In the genomic region with DNA sequence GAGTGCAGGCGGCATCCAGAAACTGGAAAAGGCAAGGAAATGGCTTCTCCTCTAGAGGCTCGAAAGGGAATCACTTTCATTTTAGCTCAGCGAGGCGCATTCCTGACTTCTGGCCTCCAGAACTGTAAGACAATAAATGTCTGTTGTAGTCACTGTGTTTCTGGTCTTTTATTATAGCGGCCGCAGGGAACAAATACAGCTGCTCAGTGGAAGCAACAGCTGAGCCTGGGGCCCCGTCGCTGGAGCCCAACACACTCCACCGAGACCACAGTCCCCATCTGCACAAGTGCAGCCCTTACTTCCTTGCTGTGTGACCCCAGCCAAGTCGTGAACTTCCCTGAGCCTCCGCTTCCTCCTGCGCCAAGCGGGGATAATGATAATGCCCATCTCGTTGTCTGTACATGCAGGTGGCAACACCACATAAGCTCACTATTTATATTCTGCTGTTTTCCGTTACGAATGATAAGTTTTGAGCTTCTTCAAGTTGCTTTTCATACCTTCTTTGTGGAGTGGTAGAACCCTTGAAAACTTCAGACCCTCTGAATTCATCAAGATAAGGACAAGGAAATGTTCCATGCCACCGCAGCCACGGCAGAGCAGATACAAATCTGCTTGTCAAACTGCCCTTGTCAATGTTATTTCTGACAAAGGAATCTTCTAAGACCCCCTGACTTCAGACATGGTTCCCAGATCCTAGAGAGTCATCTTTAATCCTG, we compare ENCODE assay signal across 12 cellular contexts. TPM values are rescaled to one million over a fixed set of nuclear protein-coding genes. Genes with fewer than 3 reads are reported as not detected.
DNase-seq lines count a peak whose midpoint lies in the region; ATAC-seq and TF ChIP-seq lines count a peak whose summit lies in the region.
"Had no signal": no experiment of that assay in that cellular context is flagged by ENCODE, and none has a peak within 500 bp of the region (broad histone marks: within the 10 kb centered on the region; RNA-seq: fewer than 3 reads in every experiment).

No MANE protein-coding gene starts in this region.

- intact Hi-C loops in CD14-positive monocyte (cut with micrococcal nuclease) = no loop called here

- H3K9me3 Mint-ChIP-seq in CD14-positive monocyte (peaks cover 0 to 10% (median 0%) of the 10 kb centered on the region in 7 donors), HFFc6 (no peaks in the 10 kb centered on the region)
- no peaks in the 10 kb centered on the region for H3K9me3 Mint-ChIP-seq in activated CD8-positive, alpha-beta T cell treated with anti-CD3 and anti-CD28 coated beads, Interleukin-2, amount 10 ng/mL, durations not matched to agents 7 days and 5 days (ENCODE audit: insufficient read depth)
- H3K9me3 Mint-ChIP-seq: activated naive CD4-positive, alpha-beta T cell treated with anti-CD3 and anti-CD28 coated beads, Interleukin-2, amount 50 U/mL, for 72 hours had no signal

- ATAC-seq in activated CD8-positive, alpha-beta T cell treated with anti-CD3 and anti-CD28 coated beads, Interleukin-2, amount 10 ng/mL, durations not matched to agents 7 days and 5 days = peak; percentile 4
- no peak for ATAC-seq in GM19351 (IDR thresholded peaks at IDR 0.05; ENCODE audit: unreplicated experiment)
- no peak for ATAC-seq in activated CD4-positive, CD25-positive, alpha-beta regulatory T cell treated with anti-CD3 and anti-CD28 coated beads, Interleukin-2, amount 50 U/mL, for 24 hours

- DNase-seq in CD14-positive monocyte (ENCODE audit: low spot score) = no peak
- no peak for DNase-seq in activated CD8-positive, alpha-beta T cell treated with anti-CD3 and anti-CD28 coated beads, Interleukin-2, amount 10 ng/mL, durations not matched to agents 7 days and 5 days
- DNase-seq in midbrain (lab: John Stamatoyannopoulos, UW) = peak; percentile 39
- DNase-seq in HFFc6 = no peak
- no peak for DNase-seq in HCEC 1CT
- DNase-seq: effector CD4-positive, alpha-beta T cell; MM.1S; testis had no signal

- CTCF ChIA-PET in activated CD8-positive, alpha-beta T cell treated with anti-CD3 and anti-CD28 coated beads, Interleukin-2, amount 10 ng/mL, durations not matched to agents 7 days and 5 days (lab: Charles Lee) = interaction anchor here (1.2 to 17.9 kb wide), 9 partner anchors 8 to 168 kb away, joined by 3 to 242 read pairs (median 18); a partner anchor contains a TSS

- H3K27ac Mint-ChIP-seq in CD14-positive monocyte (peak overlapping the region in 6 of 7 donors; percentile 9 to 80 (median 57)), HFFc6 (no peak overlapping the region)
- peak overlapping the region; percentile 83 for H3K27ac Mint-ChIP-seq in activated CD8-positive, alpha-beta T cell treated with anti-CD3 and anti-CD28 coated beads, Interleukin-2, amount 10 ng/mL, durations not matched to agents 7 days and 5 days

- POLR2A ChIA-PET in activated CD8-positive, alpha-beta T cell treated with anti-CD3 and anti-CD28 coated beads, Interleukin-2, amount 10 ng/mL, durations not matched to agents 7 days and 5 days (lab: Charles Lee) = interaction anchor here (0.8 to 14.0 kb wide), 4 partner anchors 10 to 42 kb away, joined by 3 to 290 read pairs (median 5); no protein-coding TSS in a partner anchor

- H3K4me1 Mint-ChIP-seq in CD14-positive monocyte (peaks cover 59% of the 10 kb centered on the region), HFFc6 (ENCODE audit: low read depth) (peaks cover 34% of the 10 kb centered on the region)
- peaks cover 81% of the 10 kb centered on the region for H3K4me1 Mint-ChIP-seq in activated CD8-positive, alpha-beta T cell treated with anti-CD3 and anti-CD28 coated beads, Interleukin-2, amount 10 ng/mL, durations not matched to agents 7 days and 5 days (ENCODE audit: low read depth)

- H3K4me3 Mint-ChIP-seq in CD14-positive monocyte (peak overlapping the region; percentile 51), HFFc6 (no peak overlapping the region)
- peak overlapping the region; percentile 64 for H3K4me3 Mint-ChIP-seq in activated CD8-positive, alpha-beta T cell treated with anti-CD3 and anti-CD28 coated beads, Interleukin-2, amount 10 ng/mL, durations not matched to agents 7 days and 5 days

- TF ChIP-seq POLR2A in GM19193 (IDR thresholded peaks at IDR 0.05; ENCODE audit: extremely low read depth, insufficient read depth, insufficient read length) = peak; percentile 59

- H3K27me3 Mint-ChIP-seq in CD14-positive monocyte (ENCODE audit: low read depth in 3 of 3) = no peaks in the 10 kb centered on the region
- no peaks in the 10 kb centered on the region for H3K27me3 Mint-ChIP-seq in activated CD8-positive, alpha-beta T cell treated with anti-CD3 and anti-CD28 coated beads, Interleukin-2, amount 10 ng/mL, durations not matched to agents 7 days and 5 days (ENCODE audit: low read depth)
- H3K27me3 Mint-ChIP-seq in HFFc6 (ENCODE audit: insufficient read depth) = peaks cover 14% of the 10 kb centered on the region

- no peak for TF ChIP-seq CTCF in CD14-positive monocyte (IDR thresholded peaks at IDR 0.05)
- TF ChIP-seq CTCF in HFFc6 (IDR thresholded peaks at IDR 0.05) = no peak

- H3K36me3 Mint-ChIP-seq in CD14-positive monocyte = peaks cover 4 to 9% of the 10 kb centered on the region in 2 donors
- H3K36me3 Mint-ChIP-seq in activated CD8-positive, alpha-beta T cell treated with anti-CD3 and anti-CD28 coated beads, Interleukin-2, amount 10 ng/mL, durations not matched to agents 7 days and 5 days (ENCODE audit: low read depth) = peaks cover 16% of the 10 kb centered on the region
- H3K36me3 Mint-ChIP-seq in HFFc6 (ENCODE audit: low read depth) = no peaks in the 10 kb centered on the region; the same call in 1 of the 2 replicates

RNA-seq across cellular contexts. Expression of a gene that starts 3.2 kb away (rescaled TPM):
- polyA plus RNA-seq in CD14-positive monocyte = 1,000 to 10,000 TPM; 1,019 to 1,153 TPM
- 100 to 1,000 TPM; 407 to 413 TPM for total RNA-seq in activated CD8-positive, alpha-beta T cell treated with anti-CD3 and anti-CD28 coated beads, Interleukin-2, amount 10 ng/mL, durations not matched to agents 7 days and 5 days
- total RNA-seq in HFFc6 (2021; fragmentation: NEBNext Ultra II Directional; extraction: Animal tissue kit (Norgen Biotek cat#: 25700)) = under 1 TPM; 0.38 to 0.81 (median 0.63) TPM

RNA-seq across cellular contexts. Expression of a gene that starts 37.4 kb away (rescaled TPM):
- polyA plus RNA-seq in CD14-positive monocyte = not detected
- not detected for total RNA-seq in activated CD8-positive, alpha-beta T cell treated with anti-CD3 and anti-CD28 coated beads, Interleukin-2, amount 10 ng/mL, durations not matched to agents 7 days and 5 days
- under 1 TPM in 1 of 6 experiments, not detected in 5; 0.06 TPM for total RNA-seq in HFFc6 (2021; fragmentation: NEBNext Ultra II Directional; extraction: Animal tissue kit (Norgen Biotek cat#: 25700))

Comparison
In these comparisons a context has a peak if more than half of its experiments do, and no peak if none do; other contexts are left out.
1. RNA of a gene that starts 3.2 kb away (total RNA-seq): 407 to 413 TPM in activated CD8-positive, alpha-beta T cell treated with anti-CD3 and anti-CD28 coated beads, Interleukin-2, amount 10 ng/mL, durations not matched to agents 7 days and 5 days; 0.38 to 0.81 TPM in HFFc6; every median in the first group is over 100 times any median in the second.